9 cellular contexts compared by ENCODE assay signal in genomic region chrX:83759872-83760271, GRCh38.
DNase-seq lines count a peak whose midpoint lies in the region; ATAC-seq, FAIRE-seq and TF ChIP-seq lines count a peak whose summit lies in the region.
"Had no signal": no experiment of that assay in that cellular context is flagged by ENCODE, and none has a peak within 500 bp of the region (broad histone marks: within the 10 kb centered on the region; RNA-seq: fewer than 3 reads in every experiment).

No MANE protein-coding gene starts in this region.

- H3K4me3 ChIP-seq in HCT116 (replicated peaks in 1 of 2; ENCODE audit: low read depth in 1 of 2, low read length in 2 of 2): no peak overlapping the region
- no peak overlapping the region for H3K4me3 ChIP-seq in PC-9
- no peak overlapping the region for H3K4me3 ChIP-seq in keratinocyte (ENCODE audit: control insufficient read depth in 2 of 3, extremely low read depth in 1 of 3, insufficient read depth in 2 of 3, low read depth in 1 of 3, low read length in 3 of 3)
- H3K4me3 ChIP-seq in adrenal gland: no peak overlapping the region

- no peaks in the 10 kb centered on the region for H3K9me1 ChIP-seq in keratinocyte (ENCODE audit: control insufficient read depth, extremely low read depth, insufficient read depth, low read length)

- H2AFZ ChIP-seq in HCT116 (ENCODE audit: low read depth, low read length, poor library complexity, severe bottlenecking): no peak overlapping the region
- no peak overlapping the region for H2AFZ ChIP-seq in PC-9
- no peak overlapping the region for H2AFZ ChIP-seq in keratinocyte (ENCODE audit: control insufficient read depth, low read length)

- H3K4me3 Mint-ChIP-seq in activated T-helper 2 cell treated with anti-CD3 and anti-CD28 coated beads, Interferon-gamma antibody, Interleukin-2, Interleukin-4, amounts not matched to agents 10 μg/mL and 5 μg/mL and 100 μg/mL, durations not matched to agents 14 hours and 24 hours and 36 hours (ENCODE audit: low read depth): no peak overlapping the region
- H3K4me3 Mint-ChIP-seq: central memory CD8-positive, alpha-beta T cell had no signal

- H3K36me3 Mint-ChIP-seq in activated T-helper 2 cell treated with anti-CD3 and anti-CD28 coated beads, Interferon-gamma antibody, Interleukin-2, Interleukin-4, amounts not matched to agents 10 μg/mL and 5 μg/mL and 100 μg/mL, durations not matched to agents 14 hours and 24 hours and 36 hours (ENCODE audit: low read depth): no peaks in the 10 kb centered on the region

- H3F3A ChIP-seq in PC-9 (ENCODE audit: insufficient read depth, low read depth): no peaks in the 10 kb centered on the region

- H3K27ac ChIP-seq in HCT116 (ENCODE audit: low read depth, low read length) (no peak overlapping the region), PC-9 (no peak overlapping the region), keratinocyte (ENCODE audit: control insufficient read depth, insufficient read depth, low read length) (no peak overlapping the region), adrenal gland (no peak overlapping the region)

- H3K4me1 ChIP-seq in HCT116 (ENCODE audit: control insufficient read depth in 1 of 2, insufficient read depth in 2 of 2, low read length in 2 of 2): no peaks in the 10 kb centered on the region
- H3K4me1 ChIP-seq in PC-9 (replicated peaks; ENCODE audit: insufficient read depth): no peaks in the 10 kb centered on the region
- H3K4me1 ChIP-seq in keratinocyte (ENCODE audit: control insufficient read depth, extremely low read depth, insufficient read depth, low read length): no peaks in the 10 kb centered on the region
- H3K4me1 ChIP-seq in adrenal gland (replicated peaks in 1 of 2): no peaks in the 10 kb centered on the region

- H4K20me1 ChIP-seq in HCT116 (ENCODE audit: insufficient read depth): no peaks in the 10 kb centered on the region
- no peaks in the 10 kb centered on the region for H4K20me1 ChIP-seq in PC-9 (ENCODE audit: insufficient read depth)
- H4K20me1 ChIP-seq in keratinocyte (ENCODE audit: control insufficient read depth, extremely low read depth, insufficient read depth, low read length): no peaks in the 10 kb centered on the region

- FAIRE-seq in keratinocyte (lab: Jason Lieb, UNC): no peak

- H3K9me2 ChIP-seq in HCT116 (ENCODE audit: insufficient read depth) (no peaks in the 10 kb centered on the region), PC-9 (ENCODE audit: insufficient read depth) (no peaks in the 10 kb centered on the region)

- intact Hi-C loops in HCT116 (cut with micrococcal nuclease): no loop called here
- intact Hi-C loops in PC-9 (cut with micrococcal nuclease; ENCODE audit: unreplicated experiment): no loop called here
- intact Hi-C loops in adrenal gland (cut with DNase I): no loop called here
- intact Hi-C loops in activated T-helper 2 cell treated with anti-CD3 and anti-CD28 coated beads, Interferon-gamma antibody, Interleukin-2, Interleukin-4, amounts not matched to agents 10 μg/mL and 5 μg/mL and 100 μg/mL, durations not matched to agents 14 hours and 24 hours and 36 hours (cut with micrococcal nuclease): no loop called here

- TF ChIP-seq POLR2A in HCT116 (IDR thresholded peaks at IDR 0.05; ENCODE audit: borderline replicate concordance, extremely low read depth, insufficient read depth, insufficient read length) (no peak), adrenal gland (IDR thresholded peaks at IDR 0.05) (no peak)

- TF ChIP-seq CTCF in HCT116 (IDR thresholded peaks at IDR 0.05 in 2 of 3, conservative IDR thresholded peaks at IDR 0.05 in 1 of 3; ENCODE audit: borderline replicate concordance in 1 of 3, insufficient read depth in 1 of 3, low read depth in 2 of 3, low read length in 2 of 3) (peak in 2 of 3 experiments; percentile 5 to 14; a peak in 1 of 6 replicates), PC-9 (conservative IDR thresholded peaks at IDR 0.05) (peak; percentile 61), keratinocyte (optimal IDR thresholded peaks at IDR 0.05 in 1 of 3, IDR thresholded peaks at IDR 0.05 in 1 of 3, conservative IDR thresholded peaks at IDR 0.05 in 1 of 3; ENCODE audit: extremely low read depth in 1 of 3, insufficient read depth in 2 of 3, low read length in 3 of 3) (peak in 2 of 3 experiments; percentile 34 to 53), adrenal gland (IDR thresholded peaks at IDR 0.05) (peak in 3 of 6 experiments; percentile 8 to 48 (median 15))

- H3K36me3 ChIP-seq in HCT116 (ENCODE audit: control insufficient read depth in 1 of 2, insufficient read depth in 2 of 2, low read length in 2 of 2) (no peaks in the 10 kb centered on the region), PC-9 (ENCODE audit: low read depth) (no peaks in the 10 kb centered on the region), keratinocyte (ENCODE audit: control insufficient read depth in 2 of 2, extremely low read depth in 1 of 2, insufficient read depth in 2 of 2, low read length in 2 of 2) (no peaks in the 10 kb centered on the region), adrenal gland (replicated peaks in 1 of 2) (no peaks in the 10 kb centered on the region)

- H3K27ac Mint-ChIP-seq in activated T-helper 2 cell treated with anti-CD3 and anti-CD28 coated beads, Interferon-gamma antibody, Interleukin-2, Interleukin-4, amounts not matched to agents 10 μg/mL and 5 μg/mL and 100 μg/mL, durations not matched to agents 14 hours and 24 hours and 36 hours: no peak overlapping the region

- H3K9ac ChIP-seq in HCT116 (ENCODE audit: low read length) (no peak overlapping the region), keratinocyte (ENCODE audit: control insufficient read depth, extremely low read depth, insufficient read depth, low read length) (no peak overlapping the region)

- POLR2A ChIA-PET in HCT116 (lab: Charles Lee): no interaction called here
- POLR2A ChIA-PET in PC-9 (lab: Charles Lee; ENCODE audit: unreplicated experiment): no interaction called here

- H3K4me1 Mint-ChIP-seq in activated T-helper 2 cell treated with anti-CD3 and anti-CD28 coated beads, Interferon-gamma antibody, Interleukin-2, Interleukin-4, amounts not matched to agents 10 μg/mL and 5 μg/mL and 100 μg/mL, durations not matched to agents 14 hours and 24 hours and 36 hours (ENCODE audit: low read depth): no peaks in the 10 kb centered on the region
- H3K4me1 Mint-ChIP-seq: central memory CD8-positive, alpha-beta T cell had no signal

- RAD21 ChIA-PET in HCT116 (lab: Charles Lee; ENCODE audit: low non-redundant PET in 1 of 2, low total read pairs in 2 of 2, uncharacterized antibody in 2 of 2, unreplicated experiment in 2 of 2): no interaction called here

- H3K27me3 ChIP-seq in HCT116 (ENCODE audit: insufficient read depth, low read length) (no peaks in the 10 kb centered on the region), PC-9 (ENCODE audit: insufficient read depth, low read depth) (no peaks in the 10 kb centered on the region), keratinocyte (ENCODE audit: control insufficient read depth, extremely low read depth, insufficient read depth, low read length) (no peaks in the 10 kb centered on the region), adrenal gland (no peaks in the 10 kb centered on the region)

- CTCF ChIA-PET in HCT116 (lab: Charles Lee) (no interaction called here), PC-9 (lab: Charles Lee) (no interaction called here)

- 9 to 16% (median 13%) methylated on average over 1 of the region's 1 CpG for WGBS in adrenal gland, 4 donors

- H3K27me3 Mint-ChIP-seq in activated T-helper 2 cell treated with anti-CD3 and anti-CD28 coated beads, Interferon-gamma antibody, Interleukin-2, Interleukin-4, amounts not matched to agents 10 μg/mL and 5 μg/mL and 100 μg/mL, durations not matched to agents 14 hours and 24 hours and 36 hours (ENCODE audit: low read depth): no peaks in the 10 kb centered on the region
- H3K27me3 Mint-ChIP-seq: central memory CD8-positive, alpha-beta T cell had no signal

- peak; percentile 2 for DNase-seq in COR-L47 (lab: John Stamatoyannopoulos, UW)
- no peak for DNase-seq in HCT116 (ENCODE audit: low read depth, low spot score)
- DNase-seq in PC-9: no peak
- no peak for DNase-seq in keratinocyte (ENCODE audit: low read depth, low spot score)
- no peak for DNase-seq in glomerular visceral epithelial cell (ENCODE audit: extremely low spot score)
- no peak for DNase-seq in adrenal gland
- DNase-seq in activated T-helper 2 cell treated with anti-CD3 and anti-CD28 coated beads, Interferon-gamma antibody, Interleukin-2, Interleukin-4, amounts not matched to agents 10 μg/mL and 5 μg/mL and 100 μg/mL, durations not matched to agents 14 hours and 24 hours and 36 hours (ENCODE audit: low spot score): no peak

- H3K9me3 Mint-ChIP-seq in activated T-helper 2 cell treated with anti-CD3 and anti-CD28 coated beads, Interferon-gamma antibody, Interleukin-2, Interleukin-4, amounts not matched to agents 10 μg/mL and 5 μg/mL and 100 μg/mL, durations not matched to agents 14 hours and 24 hours and 36 hours: no peaks in the 10 kb centered on the region
- H3K9me3 Mint-ChIP-seq: central memory CD8-positive, alpha-beta T cell had no signal

- H3K79me2 ChIP-seq in HCT116 (ENCODE audit: insufficient read depth, low read length): no peaks in the 10 kb centered on the region
- no peaks in the 10 kb centered on the region for H3K79me2 ChIP-seq in PC-9 (ENCODE audit: low read depth)
- no peaks in the 10 kb centered on the region for H3K79me2 ChIP-seq in keratinocyte (ENCODE audit: control insufficient read depth, insufficient read depth, low read length)

- BruUV-seq in HCT116 (replicated peaks; lab: Mats Ljungman, UMichigan): no TSS peak
- no TSS peak for BruUV-seq in PC-9 (replicated peaks; lab: Mats Ljungman, UMichigan)

- H3K4me2 ChIP-seq in HCT116 (ENCODE audit: low read length) (no peak overlapping the region), PC-9 (no peak overlapping the region), keratinocyte (ENCODE audit: control insufficient read depth, extremely low read depth, insufficient read depth, low read depth, low read length) (no peak overlapping the region)

- 0 out of 2 replicates have a peak, but pooled peaks have one; percentile 4 for TF ChIP-seq RAD21 in HCT116 (IDR thresholded peaks at IDR 0.05; ENCODE audit: low read depth)

- H3K9me3 ChIP-seq in HCT116 (ENCODE audit: control insufficient read depth in 1 of 2, insufficient read depth in 1 of 2, low read depth in 1 of 2, low read length in 2 of 2) (no peaks in the 10 kb centered on the region), PC-9 (ENCODE audit: insufficient read depth, low read depth) (no peaks in the 10 kb centered on the region), keratinocyte (ENCODE audit: control insufficient read depth, low read depth, low read length) (no peaks in the 10 kb centered on the region), adrenal gland (replicated peaks in 1 of 3) (no peaks in the 10 kb centered on the region)

- ATAC-seq in HCT116 (no peak), HG03457 (IDR thresholded peaks at IDR 0.05; ENCODE audit: unreplicated experiment) (no peak)

- dilution Hi-C loops in keratinocyte (cut with MboI; ENCODE audit: extremely low pct_ligation_motif_present, low sequenced_read_pairs): no loop called here

TF ChIP-seq in HCT116, 20 proteins besides CTCF, POLR2A, EP300 and RAD21:
- TF ChIP-seq FOSL1 (IDR thresholded peaks at IDR 0.05; ENCODE audit: low read depth) (no peak), POLR2AphosphoS5 (IDR thresholded peaks at IDR 0.05; ENCODE audit: low read depth, low read length) (no peak)
